In the genomic region with DNA sequence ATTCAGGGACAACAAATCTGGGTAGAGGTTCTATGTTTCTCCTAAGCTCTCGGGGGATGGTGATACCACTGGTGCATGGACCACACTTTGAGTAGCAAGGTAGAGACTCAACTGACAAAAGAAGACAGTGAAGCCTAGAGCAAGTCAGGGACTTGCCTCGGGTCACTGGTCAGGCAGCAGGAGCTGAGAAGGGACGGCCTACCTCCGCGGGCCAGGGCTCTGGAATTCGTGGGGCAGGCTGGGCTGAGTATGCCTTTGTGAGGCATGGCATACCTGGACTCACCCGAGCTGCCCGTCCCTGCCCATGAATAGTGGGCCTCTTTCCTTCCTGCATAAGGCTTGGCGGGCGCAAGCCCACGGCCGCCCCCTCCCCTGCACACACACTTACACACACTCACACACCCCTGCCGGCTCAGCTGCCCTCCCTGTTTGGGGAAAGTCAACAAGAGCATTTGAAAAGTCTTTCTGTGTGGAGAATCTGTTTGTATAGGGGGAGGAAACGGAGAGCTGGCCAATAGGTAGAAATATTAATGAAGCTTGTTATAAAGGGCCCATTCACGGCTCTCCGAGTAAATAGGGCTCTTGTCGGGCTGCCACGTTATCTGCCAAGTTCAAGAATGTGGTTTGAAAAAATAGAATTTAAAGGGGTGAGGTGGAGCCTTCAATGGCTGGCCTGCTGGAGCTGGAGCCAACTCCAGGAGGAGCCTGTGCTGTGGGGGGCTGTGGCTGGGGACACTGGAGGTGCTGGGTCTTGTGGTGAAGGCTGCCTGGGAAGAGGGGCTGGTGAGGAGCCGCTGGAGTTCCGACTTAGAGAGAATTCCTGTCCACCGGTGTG, we compare ENCODE assay signal across 16 cellular contexts. TPM values are rescaled to one million over a fixed set of nuclear protein-coding genes. Genes with fewer than 3 reads are reported as not detected.
A peak's percentile ranks its signal among the peaks of the same experiment; 100 is the strongest.
DNase-seq lines count a peak whose midpoint lies in the region; ATAC-seq, FAIRE-seq and TF ChIP-seq lines count a peak whose summit lies in the region.
"Had no signal": no experiment of that assay in that cellular context is flagged by ENCODE, and none has a peak within 500 bp of the region (broad histone marks: within the 10 kb centered on the region; RNA-seq: fewer than 3 reads in every experiment).

No MANE protein-coding gene starts in this region.

- FAIRE-seq in H54 (lab: Jason Lieb, UNC), result no peak
- FAIRE-seq: endometrium, GM12891, H1 had no signal

- H3K9me3 ChIP-seq in lower lobe of right lung, result no peaks in the 10 kb centered on the region
- no peaks in the 10 kb centered on the region for H3K9me3 ChIP-seq in upper lobe of left lung
- no peaks in the 10 kb centered on the region for H3K9me3 ChIP-seq in uterus
- H3K9me3 ChIP-seq: ascending aorta, Peyer's patch had no signal

- H3K4me1 ChIP-seq in lower lobe of right lung, result peaks cover 19% of the 10 kb centered on the region
- H3K4me1 ChIP-seq in upper lobe of left lung, result peaks cover 2 to 29% (median 4%) of the 10 kb centered on the region in 4 donors
- H3K4me1 ChIP-seq in uterus, result no peaks in the 10 kb centered on the region

- DNase-seq in activated effector memory CD4-positive, alpha-beta T cell treated with anti-CD3 and anti-CD28 coated beads, Interleukin-2, amount 50 U/mL, for 16 hours, result peak; percentile 33
- DNase-seq in activated effector memory CD4-positive, alpha-beta T cell treated with Interleukin-2 at 50 U/mL for 16 hours, result no peak
- peak; percentile 78 for DNase-seq in SK-MEL-5 (ENCODE audit: low read depth, low spot score)
- DNase-seq in lower lobe of right lung, result peak; percentile 74
- DNase-seq in upper lobe of left lung, result peak; percentile 46 to 76
- no peak for DNase-seq in middle frontal gyrus (ENCODE audit: extremely low spot score, low spot score)
- no peak for DNase-seq in uterus
- no peak for DNase-seq in H54 (ENCODE audit: insufficient read length, low spot score)
- DNase-seq: DND-41, NCI-H1694, Peyer's patch had no signal

- H3K36me3 ChIP-seq in lower lobe of right lung (no peaks in the 10 kb centered on the region), upper lobe of left lung (no peaks in the 10 kb centered on the region), uterus (no peaks in the 10 kb centered on the region)
- H3K36me3 ChIP-seq: ascending aorta, Peyer's patch had no signal

- H3K4me3 ChIP-seq in lower lobe of right lung, result no peak overlapping the region
- no peak overlapping the region for H3K4me3 ChIP-seq in upper lobe of left lung
- H3K4me3 ChIP-seq in uterus, result no peak overlapping the region
- H3K4me3 ChIP-seq: ascending aorta, Peyer's patch had no signal

- H3K27ac ChIP-seq in lower lobe of right lung (peak overlapping the region; percentile 49), upper lobe of left lung (peak overlapping the region in 2 of 4 donors; percentile 40 to 61), uterus (no peak overlapping the region)
- H3K27ac ChIP-seq: ascending aorta had no signal

- in situ Hi-C loops in SK-MEL-5 (cut with HindIII; ENCODE audit: low pct_unique_long_range_greater_than_20kb, low sequenced_read_pairs), result no loop called here

- WGBS in upper lobe of left lung, 2 donors, result 44 to 53% methylated on average over 15 to 21 of the region's 21 CpGs

- H3K27me3 ChIP-seq in lower lobe of right lung (ENCODE audit: low read depth), result peaks cover 3% of the 10 kb centered on the region
- no peaks in the 10 kb centered on the region for H3K27me3 ChIP-seq in upper lobe of left lung
- no peaks in the 10 kb centered on the region for H3K27me3 ChIP-seq in uterus
- H3K27me3 ChIP-seq: ascending aorta, Peyer's patch had no signal

- intact Hi-C loops in lower lobe of right lung (cut with DNase I) (no loop called here), uterus (cut with DNase I; ENCODE audit: low total_unique reads) (no loop called here)

- ATAC-seq in lower lobe of right lung, result peak; percentile 80 to 89
- peak; percentile 19 to 76 for ATAC-seq in upper lobe of left lung (ENCODE audit: low FRiP score in 2 of 2)

- no peak for TF ChIP-seq POLR2A in upper lobe of left lung (IDR thresholded peaks at IDR 0.05)
- no peak for TF ChIP-seq POLR2A in uterus (IDR thresholded peaks at IDR 0.05)
- TF ChIP-seq POLR2A in H54 (IDR thresholded peaks at IDR 0.05; ENCODE audit: low read depth, low read length), result no peak

- no peak for TF ChIP-seq EP300 in upper lobe of left lung (IDR thresholded peaks at IDR 0.05)

- TF ChIP-seq CTCF in lower lobe of right lung (IDR thresholded peaks at IDR 0.05), result no peak
- no peak for TF ChIP-seq CTCF in upper lobe of left lung (IDR thresholded peaks at IDR 0.05)
- TF ChIP-seq CTCF in uterus (IDR thresholded peaks at IDR 0.05), result no peak

RNA-seq across cellular contexts. Expression of a gene that starts 19.1 kb away (rescaled TPM):
- total RNA-seq in SK-MEL-5 (2014; rRNA removed; shearing (Covaris generic)), result 0.82 TPM in 1 of 2 replicates, not detected in the other
- 0.04 and 0.05 TPM in 2 replicates for polyA plus RNA-seq in SK-MEL-5 (2015; cell fraction: cytosol; rRNA removed)
- polyA plus RNA-seq in SK-MEL-5 (2015; cell fraction: nucleus; rRNA removed), result 0.18 and 3.0 TPM in 2 replicates
- total RNA-seq in lower lobe of right lung, result 4.8 TPM
- 10 to 100 TPM in 1 of 6 donors, 1 to 10 TPM in 5; 2.3 to 16.8 (median 4.4) TPM for total RNA-seq in upper lobe of left lung
- 1 to 10 TPM; 1.5 to 5.4 (median 2.7) TPM for total RNA-seq in uterus
- total RNA-seq: ascending aorta had no signal

RNA-seq across cellular contexts. Expression of a gene that starts 37.1 kb away (rescaled TPM):
- 0.90 and 2.3 TPM in 2 replicates for total RNA-seq in SK-MEL-5 (2014; rRNA removed; shearing (Covaris generic))
- polyA plus RNA-seq in SK-MEL-5 (2015; cell fraction: cytosol; rRNA removed), result 2.0 and 2.6 TPM in 2 replicates
- polyA plus RNA-seq in SK-MEL-5 (2015; cell fraction: nucleus; rRNA removed), result 29.0 and 39.3 TPM in 2 replicates
- total RNA-seq in lower lobe of right lung, result 13.0 TPM
- 10 to 100 TPM in 3 of 6 donors, 1 to 10 TPM in 3; 4.0 to 55.5 (median 9.2) TPM for total RNA-seq in upper lobe of left lung
- total RNA-seq in uterus, result 10 to 100 TPM in 3 of 4 donors, 1 to 10 TPM in 1; 7.9 to 52.9 (median 43.3) TPM

RNA-seq across cellular contexts. Expression of a gene that starts 40.1 kb away (rescaled TPM):
- total RNA-seq in SK-MEL-5 (2014; rRNA removed; shearing (Covaris generic)), result not detected in 2 replicates
- 0.23 TPM in 1 of 2 replicates, not detected in the other for polyA plus RNA-seq in SK-MEL-5 (2015; cell fraction: cytosol; rRNA removed)
- polyA plus RNA-seq in SK-MEL-5 (2015; cell fraction: nucleus; rRNA removed), result not detected in 2 replicates
- total RNA-seq in lower lobe of right lung, result 1.0 TPM
- total RNA-seq in upper lobe of left lung, result 1 to 10 TPM in 2 of 6 donors, under 1 TPM in 1, not detected in 3; 0.46 to 4.0 (median 3.1) TPM
- 1 to 10 TPM in 1 of 4 donors, not detected in 3; 1.3 TPM for total RNA-seq in uterus
- total RNA-seq: temporal lobe had no signal

Comparison
In these comparisons a context has a peak if more than half of its experiments do, and no peak if none do; other contexts are left out.
1. DNase-seq: peak in activated effector memory CD4-positive, alpha-beta T cell treated with anti-CD3 and anti-CD28 coated beads, Interleukin-2, amount 50 U/mL, for 16 hours (single experiment), SK-MEL-5 (single experiment), lower lobe of right lung (single experiment) and upper lobe of left lung (2 of 2); none in activated effector memory CD4-positive, alpha-beta T cell treated with Interleukin-2 at 50 U/mL for 16 hours (single experiment), middle frontal gyrus (single experiment), uterus (0 of 2) and H54 (single experiment).